8 cellular contexts compared by ENCODE assay signal in the genomic region with DNA sequence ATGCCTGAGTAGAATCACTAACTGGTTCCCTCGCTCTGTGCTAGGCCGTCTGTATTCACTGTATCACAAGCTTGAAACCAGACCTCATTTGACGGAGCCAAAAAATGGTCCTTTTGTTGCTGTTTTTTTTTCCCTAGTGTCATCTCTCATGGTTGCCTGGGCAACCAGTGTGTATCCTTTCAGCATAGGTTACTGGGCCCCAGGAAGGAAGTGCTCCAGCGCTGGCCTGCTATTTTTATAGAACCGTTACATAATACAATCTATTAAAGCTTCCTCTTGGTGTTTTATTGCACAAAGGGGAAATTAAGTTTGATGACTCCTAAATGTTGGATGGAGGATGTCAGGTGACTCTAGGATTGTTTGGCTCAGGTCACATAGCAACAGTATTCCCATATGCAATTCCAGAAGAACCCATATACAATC.
DNase-seq lines count a peak whose midpoint lies in the region; ATAC-seq, FAIRE-seq and TF ChIP-seq lines count a peak whose summit lies in the region.

No MANE protein-coding gene starts in this region.

- H3K4me3 ChIP-seq in GM23248 (no peak overlapping the region), ascending aorta (no peak overlapping the region), kidney (ENCODE audit: low read length in 2 of 2) (no peak overlapping the region), PC-9 (no peak overlapping the region)

- H3K27ac ChIP-seq in GM23248, result no peak overlapping the region
- peak overlapping the region in 1 of 2 donors; percentile 32 for H3K27ac ChIP-seq in ascending aorta
- peak overlapping the region in 1 of 2 donors; percentile 69 for H3K27ac ChIP-seq in kidney (ENCODE audit: low read depth in 2 of 2, low read length in 2 of 2)
- H3K27ac ChIP-seq in PC-9, result no peak overlapping the region

- DNase-seq in COLO829 (ENCODE audit: low spot score) (peak; percentile 98), GM23248 (peak; percentile 61), NCI-H2196 (lab: John Stamatoyannopoulos, UW; ENCODE audit: unreplicated experiment) (peak; percentile 78), ascending aorta (ENCODE audit: low spot score in 2 of 2) (peak; percentile 15 to 76), kidney (no peak), DMS79 treated with DMSO at 0.1 percent for 48 hours (lab: John Stamatoyannopoulos, UW) (no peak), PC-9 (no peak)
- peak; percentile 31 for DNase-seq in stimulated activated naive CD8-positive, alpha-beta T cell treated with anti-CD3 and anti-CD28 coated beads, Interleukin-15, Interleukin-2, amounts not matched to agents 100 U/mL and 50 U/mL, for 24 hours

- H2AFZ ChIP-seq in GM23248 (no peak overlapping the region), PC-9 (no peak overlapping the region)

- intact Hi-C loops in ascending aorta (cut with DNase I) (no loop called here), kidney (cut with DNase I) (no loop called here), PC-9 (cut with micrococcal nuclease; ENCODE audit: unreplicated experiment) (no loop called here)

- H3K27me3 ChIP-seq in GM23248 (replicated peaks; ENCODE audit: insufficient read depth) (no peaks in the 10 kb centered on the region), ascending aorta (no peaks in the 10 kb centered on the region), PC-9 (ENCODE audit: insufficient read depth, low read depth) (no peaks in the 10 kb centered on the region)

- 40 to 44% methylated on average over 5 of the region's 5 CpGs for WGBS in GM23248 (ENCODE audit: low coverage in 1 of 2, low lambda C conversion rate in 2 of 2, missing lambda C conversion rate in 2 of 2), 2 experiments

- H3K79me2 ChIP-seq in GM23248 (ENCODE audit: insufficient read depth) (no peaks in the 10 kb centered on the region), PC-9 (ENCODE audit: low read depth) (no peaks in the 10 kb centered on the region)

- CTCF ChIA-PET in PC-9 (lab: Charles Lee), result interaction anchor here (0.7 kb wide), 1 partner anchor 25 kb away, joined by 3 read pairs; no protein-coding TSS in a partner anchor

- in situ Hi-C loops in GM23248 (cut with MboI), result no loop called here

- peak; percentile 82 for ATAC-seq in stimulated activated naive CD8-positive, alpha-beta T cell treated with anti-CD3 and anti-CD28 coated beads, Interleukin-15, Interleukin-2, amounts not matched to agents 100 U/mL and 50 U/mL, for 24 hours

- H3K9me3 ChIP-seq in GM23248 (ENCODE audit: low read depth), result no peaks in the 10 kb centered on the region
- H3K9me3 ChIP-seq in ascending aorta, result no peaks in the 10 kb centered on the region
- H3K9me3 ChIP-seq in kidney (ENCODE audit: control insufficient read depth in 1 of 2, low read length in 2 of 2), result no peaks in the 10 kb centered on the region
- H3K9me3 ChIP-seq in PC-9 (ENCODE audit: insufficient read depth, low read depth), result no peaks in the 10 kb centered on the region

- peak; percentile 15 for FAIRE-seq in kidney (lab: Jason Lieb, UNC)

- no peak overlapping the region for H3K9ac ChIP-seq in GM23248
- no peak overlapping the region for H3K9ac ChIP-seq in kidney (ENCODE audit: low read length in 2 of 2)

- TF ChIP-seq CTCF in ascending aorta (IDR thresholded peaks at IDR 0.05) (no peak), kidney (IDR thresholded peaks at IDR 0.05; ENCODE audit: borderline replicate concordance, extremely low read depth, insufficient read depth) (no peak), PC-9 (conservative IDR thresholded peaks at IDR 0.05) (no peak)

- H3K4me1 ChIP-seq in GM23248 (ENCODE audit: insufficient read depth) (no peaks in the 10 kb centered on the region), ascending aorta (peaks cover 0 to 9% of the 10 kb centered on the region in 2 donors), kidney (ENCODE audit: control insufficient read depth in 1 of 2, insufficient read depth in 1 of 2, low read depth in 1 of 2, low read length in 2 of 2) (peaks cover 3 to 7% of the 10 kb centered on the region in 2 donors), PC-9 (replicated peaks; ENCODE audit: insufficient read depth) (no peaks in the 10 kb centered on the region)

- no peaks in the 10 kb centered on the region for H4K20me1 ChIP-seq in GM23248 (ENCODE audit: insufficient read depth)
- no peaks in the 10 kb centered on the region for H4K20me1 ChIP-seq in PC-9 (ENCODE audit: insufficient read depth)

- no peaks in the 10 kb centered on the region for H3K9me2 ChIP-seq in GM23248 (ENCODE audit: insufficient read depth)
- no peaks in the 10 kb centered on the region for H3K9me2 ChIP-seq in PC-9 (ENCODE audit: insufficient read depth)

- H3K36me3 ChIP-seq in GM23248 (ENCODE audit: low read depth) (no peaks in the 10 kb centered on the region), ascending aorta (no peaks in the 10 kb centered on the region), kidney (ENCODE audit: control insufficient read depth in 1 of 2, insufficient read depth in 2 of 2, low read length in 2 of 2) (no peaks in the 10 kb centered on the region), PC-9 (ENCODE audit: low read depth) (no peaks in the 10 kb centered on the region)

- BruUV-seq in PC-9 (replicated peaks; lab: Mats Ljungman, UMichigan), result no TSS peak

- H3K4me2 ChIP-seq in GM23248 (ENCODE audit: unreplicated experiment) (no peak overlapping the region), PC-9 (no peak overlapping the region)

- POLR2A ChIA-PET in PC-9 (lab: Charles Lee; ENCODE audit: unreplicated experiment), result no interaction called here

- H3F3A ChIP-seq in GM23248 (ENCODE audit: insufficient read depth) (no peaks in the 10 kb centered on the region), PC-9 (ENCODE audit: insufficient read depth, low read depth) (no peaks in the 10 kb centered on the region)

Comparison
In these comparisons a context has a peak if more than half of its experiments do, and no peak if none do; other contexts are left out.
1. DNase-seq: peak in COLO829 (single experiment), GM23248 (single experiment), NCI-H2196 (single experiment), ascending aorta (2 of 2) and stimulated activated naive CD8-positive, alpha-beta T cell treated with anti-CD3 and anti-CD28 coated beads, Interleukin-15, Interleukin-2, amounts not matched to agents 100 U/mL and 50 U/mL, for 24 hours (single experiment); none in kidney (single experiment), DMS79 treated with DMSO at 0.1 percent for 48 hours (single experiment) and PC-9 (0 of 2).